In genomic region chr10:4532467-4532866, GRCh38 we compare ENCODE assay signal across 21 cellular contexts.
DNase-seq lines count a peak whose midpoint lies in the region; ATAC-seq and TF ChIP-seq lines count a peak whose summit lies in the region.
"Had no signal": no experiment of that assay in that cellular context is flagged by ENCODE, and none has a peak within 500 bp of the region (broad histone marks: within the 10 kb centered on the region; RNA-seq: fewer than 3 reads in every experiment).

No MANE protein-coding gene starts in this region.

- peak overlapping the region; percentile 97 for H3K4me2 ChIP-seq in GM23248 (ENCODE audit: unreplicated experiment)
- peak overlapping the region; percentile 45 for H3K4me2 ChIP-seq in smooth muscle cell
- H3K4me2 ChIP-seq: KMS-11 had no signal

- H3K9ac ChIP-seq in GM23248 (peak overlapping the region; percentile 79), smooth muscle cell (ENCODE audit: low read depth) (no peak overlapping the region)
- H3K9ac ChIP-seq: KMS-11 had no signal

- H3K27me3 ChIP-seq in GM23248 (replicated peaks; ENCODE audit: insufficient read depth), result no peaks in the 10 kb centered on the region
- no peaks in the 10 kb centered on the region for H3K27me3 ChIP-seq in smooth muscle cell (ENCODE audit: low read depth)
- no peaks in the 10 kb centered on the region for H3K27me3 ChIP-seq in adrenal gland
- H3K27me3 ChIP-seq: SJCRH30 had no signal

- H3K27ac ChIP-seq in GM23248 (peak overlapping the region; percentile 98), smooth muscle cell (ENCODE audit: low read depth) (peak overlapping the region; percentile 68), adrenal gland (no peak overlapping the region)
- H3K27ac ChIP-seq: C4-2B, KMS-11, SJCRH30, WERI-Rb-1 had no signal

- TF ChIP-seq POLR2A in adrenal gland (IDR thresholded peaks at IDR 0.05), result no peak

- no peaks in the 10 kb centered on the region for H3K79me2 ChIP-seq in GM23248 (ENCODE audit: insufficient read depth)
- no peaks in the 10 kb centered on the region for H3K79me2 ChIP-seq in smooth muscle cell (ENCODE audit: low read depth)

- H3K9me3 ChIP-seq in GM23248 (ENCODE audit: low read depth) (no peaks in the 10 kb centered on the region), smooth muscle cell (replicated peaks; ENCODE audit: low read depth) (no peaks in the 10 kb centered on the region), adrenal gland (replicated peaks in 1 of 3) (no peaks in the 10 kb centered on the region), T-helper 17 cell (ENCODE audit: control insufficient read depth, low read length, poor library complexity, severe bottlenecking) (no peaks in the 10 kb centered on the region)
- H3K9me3 ChIP-seq: SJCRH30 had no signal

- H3K36me3 ChIP-seq in GM23248 (ENCODE audit: low read depth) (no peaks in the 10 kb centered on the region), smooth muscle cell (ENCODE audit: low read depth) (no peaks in the 10 kb centered on the region), adrenal gland (replicated peaks in 1 of 2) (no peaks in the 10 kb centered on the region)
- H3K36me3 ChIP-seq: SJCRH30, WERI-Rb-1 had no signal

- H3K4me3 Mint-ChIP-seq in T-helper 17 cell, result no peak overlapping the region
- H3K4me3 Mint-ChIP-seq: activated naive CD8-positive, alpha-beta T cell treated with anti-CD3 and anti-CD28 coated beads, Interleukin-2, amount 50 U/mL, for 24 hours; endodermal cell; memory B cell; stimulated activated effector memory CD8-positive, alpha-beta T cell treated with anti-CD3 and anti-CD28 coated beads, Interleukin-12 subunit alpha, Interleukin-12 subunit beta, amount 100 ng/mL, for 72 hours had no signal

- H2AFZ ChIP-seq in GM23248 (peak overlapping the region; percentile 47), smooth muscle cell (ENCODE audit: low read depth) (peak overlapping the region; percentile 56)

- H3K4me1 ChIP-seq in GM23248 (ENCODE audit: insufficient read depth), result peaks cover 36% of the 10 kb centered on the region
- H3K4me1 ChIP-seq in smooth muscle cell (ENCODE audit: low read depth), result no peaks in the 10 kb centered on the region
- no peaks in the 10 kb centered on the region for H3K4me1 ChIP-seq in adrenal gland (replicated peaks in 1 of 2)

- H4K20me1 ChIP-seq in GM23248 (ENCODE audit: insufficient read depth), result no peaks in the 10 kb centered on the region
- H4K20me1 ChIP-seq in smooth muscle cell (ENCODE audit: low read depth), result no peaks in the 10 kb centered on the region

- H3K4me1 Mint-ChIP-seq in T-helper 17 cell, result no peaks in the 10 kb centered on the region
- H3K4me1 Mint-ChIP-seq: activated naive CD8-positive, alpha-beta T cell treated with anti-CD3 and anti-CD28 coated beads, Interleukin-2, amount 50 U/mL, for 24 hours; endodermal cell; stimulated activated effector memory CD8-positive, alpha-beta T cell treated with anti-CD3 and anti-CD28 coated beads, Interleukin-12 subunit alpha, Interleukin-12 subunit beta, amount 100 ng/mL, for 72 hours had no signal

- ATAC-seq in T-helper 17 cell, result no peak
- ATAC-seq: activated naive CD8-positive, alpha-beta T cell treated with anti-CD3 and anti-CD28 coated beads, Interleukin-2, amount 50 U/mL, for 24 hours; stimulated activated effector memory CD8-positive, alpha-beta T cell treated with anti-CD3 and anti-CD28 coated beads, Interleukin-12 subunit alpha, Interleukin-12 subunit beta, amount 100 ng/mL, for 72 hours had no signal

- in situ Hi-C loops in GM23248 (cut with MboI) (no loop called here), GM13977 (cut with MboI; ENCODE audit: low pct_unique_long_range_greater_than_20kb, low sequenced_read_pairs, unreplicated experiment) (no loop called here)

- peak overlapping the region; percentile 58 for H3K4me3 ChIP-seq in GM23248
- no peak overlapping the region for H3K4me3 ChIP-seq in smooth muscle cell
- no peak overlapping the region for H3K4me3 ChIP-seq in adrenal gland
- H3K4me3 ChIP-seq: SJCRH30 had no signal

- no peaks in the 10 kb centered on the region for H3K36me3 Mint-ChIP-seq in T-helper 17 cell (ENCODE audit: low read depth)
- H3K36me3 Mint-ChIP-seq: stimulated activated effector memory CD8-positive, alpha-beta T cell treated with anti-CD3 and anti-CD28 coated beads, Interleukin-12 subunit alpha, Interleukin-12 subunit beta, amount 100 ng/mL, for 72 hours had no signal

- H3K27me3 Mint-ChIP-seq in T-helper 17 cell, result no peaks in the 10 kb centered on the region

- H3F3A ChIP-seq in GM23248 (ENCODE audit: insufficient read depth) (peaks cover 30% of the 10 kb centered on the region), smooth muscle cell (ENCODE audit: low read depth) (no peaks in the 10 kb centered on the region)

- no peak overlapping the region for H3K27ac Mint-ChIP-seq in T-helper 17 cell
- H3K27ac Mint-ChIP-seq: activated naive CD8-positive, alpha-beta T cell treated with anti-CD3 and anti-CD28 coated beads, Interleukin-2, amount 50 U/mL, for 24 hours; endodermal cell; memory B cell; stimulated activated effector memory CD8-positive, alpha-beta T cell treated with anti-CD3 and anti-CD28 coated beads, Interleukin-12 subunit alpha, Interleukin-12 subunit beta, amount 100 ng/mL, for 72 hours had no signal

- 1 to 3% methylated on average over 3 of the region's 3 CpGs for WGBS in GM23248 (ENCODE audit: low coverage in 1 of 2, low lambda C conversion rate in 2 of 2, missing lambda C conversion rate in 2 of 2), 2 experiments
- 48% methylated on average over 3 of the region's 3 CpGs for WGBS in smooth muscle cell (ENCODE audit: low lambda C conversion rate)
- 52 to 67% (median 63%) methylated on average over 3 of the region's 3 CpGs for WGBS in adrenal gland, 4 donors

- TF ChIP-seq CTCF in smooth muscle cell (IDR thresholded peaks at IDR 0.05; ENCODE audit: borderline replicate concordance, insufficient read depth, poor library complexity, severe bottlenecking) (no peak), adrenal gland (IDR thresholded peaks at IDR 0.05) (no peak), GM13977 (IDR thresholded peaks at IDR 0.05; ENCODE audit: extremely low read depth, insufficient read depth, missing control alignments) (no peak)

- intact Hi-C loops in adrenal gland (cut with DNase I), result no loop called here

- DNase-seq in GM23248 (peak; percentile 90), amniotic epithelial cell (ENCODE audit: low read depth) (peak; percentile 85), fibroblast of peridontal ligament (ENCODE audit: extremely low read depth) (peak; percentile 94), smooth muscle cell (lab: John Stamatoyannopoulos, UW; ENCODE audit: unreplicated experiment) (no peak), adrenal gland (no peak), anterior cingulate cortex (lab: John Stamatoyannopoulos, UW) (no peak), T-helper 17 cell (no peak), GM13977 (ENCODE audit: low spot score) (no peak)
- DNase-seq: activated CD8-positive, alpha-beta memory T cell treated with anti-CD3 and anti-CD28 coated beads, Interleukin-2, amount 50 U/mL, for 48 hours; activated naive CD8-positive, alpha-beta T cell treated with anti-CD3 and anti-CD28 coated beads, Interleukin-2, amount 50 U/mL, for 24 hours; DND-41; endodermal cell; NCI-H187 treated with DMSO at 0.1 percent for 48 hours; NCI-H82; posterior cingulate gyrus; SJCRH30; WERI-Rb-1 had no signal

- no peaks in the 10 kb centered on the region for H3K9me2 ChIP-seq in GM23248 (ENCODE audit: insufficient read depth)

Comparison
In these comparisons a context has a peak if more than half of its experiments do, and no peak if none do; other contexts are left out.
1. DNase-seq: peak in GM23248 (single experiment), amniotic epithelial cell (single experiment) and fibroblast of peridontal ligament (single experiment); none in smooth muscle cell (single experiment), adrenal gland (0 of 7), anterior cingulate cortex (0 of 58), T-helper 17 cell (0 of 3) and GM13977 (single experiment).
2. H3K27ac ChIP-seq: peak in GM23248 (single experiment) and smooth muscle cell (single experiment); none in adrenal gland (0 of 5).